9 cellular contexts compared by ENCODE assay signal in genomic region chr12:6662602-6662905, GRCh38. TPM values are rescaled to one million over a fixed set of nuclear protein-coding genes. Genes with fewer than 3 reads are reported as not detected.
DNase-seq lines count a peak whose midpoint lies in the region; ATAC-seq, FAIRE-seq and TF ChIP-seq lines count a peak whose summit lies in the region.
"Had no signal": no experiment of that assay in that cellular context is flagged by ENCODE, and none has a peak within 500 bp of the region (broad histone marks: within the 10 kb centered on the region; RNA-seq: fewer than 3 reads in every experiment).

No MANE protein-coding gene starts in this region.

- no peak for FAIRE-seq in H54 (lab: Jason Lieb, UNC)
- FAIRE-seq in RCC 7860 (lab: Jason Lieb, UNC) = no peak

- H3K9me3 ChIP-seq in BE2C = no peaks in the 10 kb centered on the region
- no peaks in the 10 kb centered on the region for H3K9me3 ChIP-seq in cardiac muscle cell (ENCODE audit: low read depth)

- ATAC-seq in sciatic nerve (peak; percentile 56), HG03159 (IDR thresholded peaks at IDR 0.05; ENCODE audit: unreplicated experiment) (no peak)

- H3K36me3 ChIP-seq in BE2C (peaks cover 7% of the 10 kb centered on the region), cardiac muscle cell (peaks cover 7% of the 10 kb centered on the region)

- no peaks in the 10 kb centered on the region for H3K4me1 ChIP-seq in BE2C
- peaks cover 7% of the 10 kb centered on the region for H3K4me1 ChIP-seq in cardiac muscle cell (ENCODE audit: low read depth)

- DNase-seq in BE2C (no peak), H54 (ENCODE audit: insufficient read length, low spot score) (peak; percentile 43), cardiac muscle cell (ENCODE audit: low read depth in 1 of 2, low spot score in 1 of 2) (no peak), sciatic nerve (ENCODE audit: low spot score) (no peak), RCC 7860 (ENCODE audit: low spot score) (no peak), C1 segment of cervical spinal cord (lab: John Stamatoyannopoulos, UW) (no peak)

- TF ChIP-seq CTCF in BE2C (IDR thresholded peaks at IDR 0.05; ENCODE audit: low read depth, low read length) (no peak), WI38 (IDR thresholded peaks at IDR 0.05; ENCODE audit: low read depth, low read length) (no peak), cardiac muscle cell (IDR thresholded peaks at IDR 0.05; ENCODE audit: low read depth, low read length) (no peak)

- intact Hi-C loops in sciatic nerve (cut with DNase I) = no loop called here

- H3K4me3 ChIP-seq in BE2C (ENCODE audit: low read depth, low read length) (peak overlapping the region; percentile 98), WI38 (ENCODE audit: low read depth, low read length) (peak overlapping the region; percentile 82), cardiac muscle cell (peak overlapping the region; percentile 78)

- H3K27me3 ChIP-seq in BE2C (no peaks in the 10 kb centered on the region), cardiac muscle cell (no peaks in the 10 kb centered on the region)

- peak overlapping the region; percentile 78 for H3K27ac ChIP-seq in cardiac muscle cell

- TF ChIP-seq POLR2A in H54 (IDR thresholded peaks at IDR 0.05; ENCODE audit: low read depth, low read length) = no peak

RNA-seq across cellular contexts. Expression of gene ING4, which starts 0.4 kb away (rescaled TPM):
- 50.8 TPM for polyA plus RNA-seq in BE2C (2012; ENCODE audit: insufficient read depth, insufficient read length, low read depth)
- 95.2 and 107 TPM in 2 replicates for total RNA-seq in cardiac muscle cell
- 95.3 and 96.2 TPM in 2 replicates for polyA plus RNA-seq in cardiac muscle cell
- total RNA-seq in sciatic nerve = 42.1 TPM

RNA-seq across cellular contexts. Expression of gene ACRBP, which starts 15.3 kb away (rescaled TPM):
- 2.3 TPM for polyA plus RNA-seq in BE2C (2012; ENCODE audit: insufficient read depth, insufficient read length, low read depth)
- total RNA-seq in cardiac muscle cell (0.99 and 2.8 TPM in 2 replicates), sciatic nerve (1.9 TPM)
- polyA plus RNA-seq in cardiac muscle cell = 2.6 and 7.0 TPM in 2 replicates

RNA-seq across cellular contexts. Expression of gene ZNF384, which starts 26.6 kb away (rescaled TPM):
- polyA plus RNA-seq in BE2C (2012; ENCODE audit: insufficient read depth, insufficient read length, low read depth) = 171 TPM
- total RNA-seq in cardiac muscle cell = 39.4 and 44.9 TPM in 2 replicates
- polyA plus RNA-seq in cardiac muscle cell = 38.2 and 44.1 TPM in 2 replicates
- 52.7 TPM for total RNA-seq in sciatic nerve

RNA-seq across cellular contexts. Expression of gene LPAR5, which starts 26.8 kb away (rescaled TPM):
- 1.9 TPM for polyA plus RNA-seq in BE2C (2012; ENCODE audit: insufficient read depth, insufficient read length, low read depth)
- total RNA-seq in cardiac muscle cell (0.07 and 0.71 TPM in 2 replicates), sciatic nerve (2.9 TPM)
- 0.10 and 0.78 TPM in 2 replicates for polyA plus RNA-seq in cardiac muscle cell
- total RNA-seq: renal cortical epithelial cell had no signal

RNA-seq across cellular contexts. Expression of gene PIANP, which starts 38.1 kb away (rescaled TPM):
- polyA plus RNA-seq in BE2C (2012; ENCODE audit: insufficient read depth, insufficient read length, low read depth) = 19.7 TPM
- total RNA-seq in cardiac muscle cell (0.36 and 5.5 TPM in 2 replicates), sciatic nerve (2.5 TPM)
- polyA plus RNA-seq in cardiac muscle cell = 4.1 and 5.0 TPM in 2 replicates
